7 cellular contexts compared by ENCODE assay signal in the genomic region with DNA sequence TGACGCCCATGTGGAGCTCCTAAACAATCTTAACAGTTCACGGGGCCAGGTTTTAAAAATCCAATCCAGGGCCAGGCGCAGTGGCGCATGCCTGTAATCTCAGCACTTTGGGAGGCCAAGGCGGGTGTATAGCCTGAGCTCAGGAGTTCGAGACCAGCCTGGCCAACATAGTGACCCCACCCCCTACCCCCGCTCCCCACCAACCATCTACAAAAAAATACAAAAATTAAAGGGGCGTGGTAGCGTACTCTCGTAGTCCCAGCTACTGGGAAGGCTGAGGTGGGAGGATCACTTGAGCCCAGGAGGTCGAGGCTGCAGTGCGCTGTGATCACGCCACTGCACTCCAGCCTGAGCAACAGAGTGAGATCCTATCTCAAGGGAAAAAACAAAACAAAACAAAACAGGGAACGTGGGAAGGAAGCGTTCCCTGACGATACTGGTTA. TPM values are rescaled to one million over a fixed set of nuclear protein-coding genes. Genes with fewer than 3 reads are reported as not detected.
DNase-seq lines count a peak whose midpoint lies in the region; ATAC-seq and TF ChIP-seq lines count a peak whose summit lies in the region.
"Had no signal": no experiment of that assay in that cellular context is flagged by ENCODE, and none has a peak within 500 bp of the region (broad histone marks: within the 10 kb centered on the region; RNA-seq: fewer than 3 reads in every experiment).

No MANE protein-coding gene starts in this region.

- CTCF ChIA-PET in naive thymus-derived CD4-positive, alpha-beta T cell (lab: Charles Lee): interaction anchor here (0.6 to 1.9 kb wide), 2 partner anchors 67 to 70 kb away, joined by 4 to 8 read pairs; partner anchors contain the start of gene CCDC85B

- peaks cover 21 to 64% (median 54%) of the 10 kb centered on the region in 7 donors for H3K4me1 Mint-ChIP-seq in naive thymus-derived CD4-positive, alpha-beta T cell

- intact Hi-C loops in naive thymus-derived CD4-positive, alpha-beta T cell (cut with micrococcal nuclease): loop anchor here (1.0 kb wide), 10 partner anchors 28 to 346 kb away; partner anchors contain the start of genes BANF1 (in 2 of the 2), C11orf68 (in 2 of the 2), DRAP1 (in 2 of the 2) and EIF1AD (in 2 of the 2)

- H3K4me3 ChIP-seq in GM12875 (ENCODE audit: low read depth, low read length): peak overlapping the region; percentile 99
- peak overlapping the region; percentile 91 for H3K4me3 ChIP-seq in astrocyte of the cerebellum (ENCODE audit: low read depth, low read length)
- H3K4me3 ChIP-seq in naive thymus-derived CD4-positive, alpha-beta T cell (ENCODE audit: low read length): peak overlapping the region; percentile 83

- H3K27me3 Mint-ChIP-seq in naive thymus-derived CD4-positive, alpha-beta T cell: no peaks in the 10 kb centered on the region

- no peak for ATAC-seq in naive thymus-derived CD4-positive, alpha-beta T cell
- ATAC-seq in HG03439 (IDR thresholded peaks at IDR 0.05; ENCODE audit: unreplicated experiment): no peak

- H3K27ac Mint-ChIP-seq in naive thymus-derived CD4-positive, alpha-beta T cell: peak overlapping the region; percentile 96 to 99 (median 98)

- H3K9me3 ChIP-seq in naive thymus-derived CD4-positive, alpha-beta T cell (ENCODE audit: control insufficient read depth in 2 of 3, low read length in 3 of 3): no peaks in the 10 kb centered on the region

- POLR2A ChIA-PET in naive thymus-derived CD4-positive, alpha-beta T cell (lab: Charles Lee): interaction anchor here (0.7 to 6.7 kb wide), 11 partner anchors 9 to 101 kb away, joined by 3 to 108 read pairs (median 4); partner anchors contain the start of genes C11orf68, CCDC85B, CFL1 and FIBP

- no peaks in the 10 kb centered on the region for H3K9me3 Mint-ChIP-seq in naive thymus-derived CD4-positive, alpha-beta T cell

- H3K4me3 Mint-ChIP-seq in naive thymus-derived CD4-positive, alpha-beta T cell: peak overlapping the region; percentile 93 to 99 (median 98)

- H3K36me3 ChIP-seq in naive thymus-derived CD4-positive, alpha-beta T cell (ENCODE audit: control insufficient read depth in 2 of 3, insufficient read depth in 3 of 3, low read length in 3 of 3): peaks cover 9 to 24% (median 16%) of the 10 kb centered on the region in 3 experiments

- peaks cover 27 to 39% of the 10 kb centered on the region in 2 donors for H3K4me1 ChIP-seq in naive thymus-derived CD4-positive, alpha-beta T cell (ENCODE audit: control insufficient read depth in 2 of 2, insufficient read depth in 2 of 2, low read length in 2 of 2)

- H3K27ac ChIP-seq in naive thymus-derived CD4-positive, alpha-beta T cell (ENCODE audit: low read depth, low read length): peak overlapping the region; percentile 96

- no peaks in the 10 kb centered on the region for H3K27me3 ChIP-seq in naive thymus-derived CD4-positive, alpha-beta T cell (ENCODE audit: control insufficient read depth in 2 of 2, insufficient read depth in 2 of 2, low read length in 2 of 2)

- TF ChIP-seq CTCF in GM12875 (IDR thresholded peaks at IDR 0.05; ENCODE audit: borderline replicate concordance, insufficient read depth, low read depth, low read length) (no peak), astrocyte of the cerebellum (IDR thresholded peaks at IDR 0.05; ENCODE audit: low read depth, low read length, missing control alignments) (no peak), GM13977 (IDR thresholded peaks at IDR 0.05; ENCODE audit: extremely low read depth, insufficient read depth, missing control alignments) (no peak)

- peaks cover 10 to 22% (median 16%) of the 10 kb centered on the region in 5 donors for H3K36me3 Mint-ChIP-seq in naive thymus-derived CD4-positive, alpha-beta T cell

- DNase-seq in astrocyte of the cerebellum (ENCODE audit: low read depth): no peak
- DNase-seq in naive thymus-derived CD4-positive, alpha-beta T cell: no peak
- no peak for DNase-seq in SHP77 treated with DMSO at 0.1 percent for 48 hours (lab: John Stamatoyannopoulos, UW)
- DNase-seq in GM13977 (ENCODE audit: low spot score): no peak

- in situ Hi-C loops in astrocyte of the cerebellum (cut with HindIII; ENCODE audit: low sequenced_read_pairs): no loop called here
- in situ Hi-C loops in GM13977 (cut with MboI; ENCODE audit: low pct_unique_long_range_greater_than_20kb, low sequenced_read_pairs, unreplicated experiment): no loop called here

RNA-seq across cellular contexts. Expression of gene SART1, which starts 0.7 kb away (rescaled TPM):
- total RNA-seq in naive thymus-derived CD4-positive, alpha-beta T cell: 100 to 1,000 TPM in 1 of 5 experiments, 10 to 100 TPM in 4; 65.9 to 102 (median 90.8) TPM
- 10 to 100 TPM; 27.9 to 66.6 TPM for polyA plus RNA-seq in naive thymus-derived CD4-positive, alpha-beta T cell

RNA-seq across cellular contexts. Expression of gene TSGA10IP, which starts 15.6 kb away (rescaled TPM):
- total RNA-seq in naive thymus-derived CD4-positive, alpha-beta T cell: under 1 TPM in 1 of 5 experiments, not detected in 4; 0.64 TPM
- polyA plus RNA-seq in naive thymus-derived CD4-positive, alpha-beta T cell: not detected
- total RNA-seq: myocyte had no signal

RNA-seq across cellular contexts. Expression of gene EIF1AD, which starts 41.1 kb away (rescaled TPM):
- 100 to 1,000 TPM in 1 of 5 experiments, 10 to 100 TPM in 4; 49.9 to 114 (median 66.7) TPM for total RNA-seq in naive thymus-derived CD4-positive, alpha-beta T cell
- 10 to 100 TPM; 17.7 to 25.3 TPM for polyA plus RNA-seq in naive thymus-derived CD4-positive, alpha-beta T cell

RNA-seq across cellular contexts. Expression of gene BANF1, which starts 41.5 kb away (rescaled TPM):
- 100 to 1,000 TPM in 2 of 5 experiments, 10 to 100 TPM in 3; 54.5 to 234 (median 99.4) TPM for total RNA-seq in naive thymus-derived CD4-positive, alpha-beta T cell
- 100 to 1,000 TPM; 192 to 203 TPM for polyA plus RNA-seq in naive thymus-derived CD4-positive, alpha-beta T cell

RNA-seq across cellular contexts. Expression of gene DRAP1, which starts 41.6 kb away (rescaled TPM):
- total RNA-seq in naive thymus-derived CD4-positive, alpha-beta T cell: 100 to 1,000 TPM in 1 of 5 experiments, 10 to 100 TPM in 4; 72.6 to 166 (median 81.9) TPM
- 10 to 100 TPM; 87.7 to 89.3 TPM for polyA plus RNA-seq in naive thymus-derived CD4-positive, alpha-beta T cell
